12 cellular contexts compared by ENCODE assay signal in the genomic region with DNA sequence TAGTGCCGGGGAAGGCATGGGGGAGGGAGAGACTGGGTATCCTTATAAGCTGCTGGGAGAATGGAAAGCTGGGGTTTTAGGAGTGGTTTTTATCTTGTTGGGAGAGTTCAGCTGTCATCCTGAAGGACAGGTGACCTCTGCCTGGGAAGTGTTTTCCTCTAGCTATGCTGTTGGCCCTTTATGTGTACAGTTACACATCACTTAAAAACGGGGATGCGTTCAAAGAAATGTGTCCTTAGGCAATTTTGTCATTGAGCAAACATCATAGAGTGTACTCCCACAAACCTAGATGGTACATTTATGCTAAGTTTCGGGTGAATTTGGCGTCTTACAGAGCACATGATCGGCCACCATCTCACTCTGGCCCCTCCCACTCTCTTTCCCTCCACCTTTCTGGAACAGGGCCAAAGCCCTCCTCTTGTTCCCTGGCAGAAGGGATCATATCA.
DNase-seq lines count a peak whose midpoint lies in the region; ATAC-seq and TF ChIP-seq lines count a peak whose summit lies in the region.
"Had no signal": no experiment of that assay in that cellular context is flagged by ENCODE, and none has a peak within 500 bp of the region (broad histone marks: within the 10 kb centered on the region; RNA-seq: fewer than 3 reads in every experiment).

No MANE protein-coding gene starts in this region.

- peak; percentile 44 to 45 for ATAC-seq in right cardiac atrium

- peak overlapping the region; percentile 67 for H3K9ac ChIP-seq in adipocyte (ENCODE audit: low read length)

- H3K36me3 ChIP-seq in BE2C (no peaks in the 10 kb centered on the region), adipocyte (ENCODE audit: control insufficient read depth, insufficient read depth, low read length, severe bottlenecking) (no peaks in the 10 kb centered on the region)

- DNase-seq in BE2C, result peak; percentile 21
- DNase-seq in LHCN-M2 (ENCODE audit: low read depth), result peak; percentile 86
- peak; percentile 11 for DNase-seq in adipocyte (ENCODE audit: low read depth)
- peak in 2 of 3 donors; percentile 22 to 47 for DNase-seq in right cardiac atrium
- DNase-seq in RKO (ENCODE audit: low spot score), result no peak
- no peak for DNase-seq in activated T-cell treated with anti-CD3 and anti-CD28 coated beads, Interleukin-2, amount 50 U/mL, for 1 hour
- no peak for DNase-seq in DMS79 treated with DMSO at 0.1 percent for 48 hours (lab: John Stamatoyannopoulos, UW)
- DNase-seq in activated T-cell treated with anti-CD3 and anti-CD28 coated beads, Interleukin-2, amount 50 U/mL, for 48 hours, result no peak
- DNase-seq: activated naive CD4-positive, alpha-beta T cell treated with Interleukin-2 at 50 U/mL for 16 hours; naive B cell; NCI-H1092 treated with DMSO at 0.1 percent for 48 hours; stimulated activated naive CD8-positive, alpha-beta T cell treated with anti-CD3 and anti-CD28 coated beads, Interleukin-15, Interleukin-2, amounts not matched to agents 100 U/mL and 50 U/mL, for 24 hours had no signal

- no peak for TF ChIP-seq CTCF in BE2C (IDR thresholded peaks at IDR 0.05; ENCODE audit: low read depth, low read length)

- H3K9me3 ChIP-seq in BE2C (no peaks in the 10 kb centered on the region), adipocyte (ENCODE audit: control insufficient read depth, low read length) (no peaks in the 10 kb centered on the region), right cardiac atrium (ENCODE audit: control insufficient read depth, low read length) (no peaks in the 10 kb centered on the region)

- WGBS in right cardiac atrium, result 54% methylated on average over 6 of the region's 6 CpGs

- peak overlapping the region; percentile 48 for H3K27ac ChIP-seq in right cardiac atrium (ENCODE audit: low read length)

- H3K4me1 ChIP-seq in BE2C (0 out of 2 replicates have a peak, but pooled peaks cover 4% of the 10 kb centered on the region), adipocyte (ENCODE audit: control insufficient read depth, insufficient read depth, low read length) (peaks cover 39% of the 10 kb centered on the region), right cardiac atrium (ENCODE audit: control insufficient read depth, insufficient read depth, low read length) (peaks cover 7% of the 10 kb centered on the region)

- H3K4me3 ChIP-seq in BE2C (ENCODE audit: low read depth, low read length) (no peak overlapping the region), adipocyte (ENCODE audit: low read length) (peak overlapping the region; percentile 40), right cardiac atrium (ENCODE audit: low read length) (no peak overlapping the region)

- H3K27me3 ChIP-seq in BE2C (peaks cover 2% of the 10 kb centered on the region; the same call in 1 of the 2 replicates), adipocyte (replicated peaks; ENCODE audit: control insufficient read depth, insufficient read depth, low read length) (no peaks in the 10 kb centered on the region), right cardiac atrium (ENCODE audit: control insufficient read depth, insufficient read depth) (no peaks in the 10 kb centered on the region)

- intact Hi-C loops in right cardiac atrium (cut with DNase I), result no loop called here

Comparison
In these comparisons a context has a peak if more than half of its experiments do, and no peak if none do; other contexts are left out.
1. DNase-seq: peak in BE2C (single experiment), LHCN-M2 (single experiment), adipocyte (single experiment) and right cardiac atrium (2 of 3); none in RKO (single experiment), activated T-cell treated with anti-CD3 and anti-CD28 coated beads, Interleukin-2, amount 50 U/mL, for 1 hour (single experiment), DMS79 treated with DMSO at 0.1 percent for 48 hours (single experiment) and activated T-cell treated with anti-CD3 and anti-CD28 coated beads, Interleukin-2, amount 50 U/mL, for 48 hours (0 of 2).